18 cellular contexts compared by ENCODE assay signal in the genomic region with DNA sequence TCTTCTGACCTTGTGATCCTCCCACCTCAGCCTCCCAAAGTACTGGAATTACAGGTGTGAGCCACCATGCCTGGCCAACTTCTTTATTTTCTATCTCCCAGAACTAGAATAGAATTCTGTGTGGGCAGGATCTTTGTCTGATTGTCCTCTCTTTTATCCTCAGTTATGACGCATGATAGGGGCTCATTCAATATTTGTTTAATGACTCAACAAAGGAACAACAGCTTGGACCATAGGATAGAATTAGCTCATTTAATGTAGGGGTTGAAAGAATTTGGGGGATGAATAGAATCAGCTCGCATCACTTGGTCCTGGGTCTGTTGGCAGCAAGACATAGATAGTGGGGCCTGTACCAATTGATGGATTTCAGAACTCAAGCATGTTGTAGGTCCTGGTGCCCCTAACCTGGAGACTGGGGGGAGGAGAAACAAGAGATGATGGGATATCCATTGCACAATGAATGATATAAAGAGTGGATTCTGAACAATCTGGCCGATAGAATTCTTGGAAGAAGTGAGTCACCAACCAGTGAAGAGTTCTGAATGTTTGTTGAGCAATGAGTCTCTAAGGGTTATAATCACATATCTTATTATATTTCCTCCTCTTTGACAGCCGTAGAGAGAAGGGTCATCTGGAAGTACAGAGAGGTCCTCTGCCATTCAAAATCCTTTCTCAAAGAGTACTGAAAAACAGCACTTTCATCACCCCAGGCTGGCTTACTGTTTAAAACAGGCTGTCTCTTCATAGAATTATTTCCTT.
DNase-seq lines count a peak whose midpoint lies in the region; ATAC-seq and TF ChIP-seq lines count a peak whose summit lies in the region.
"Had no signal": no experiment of that assay in that cellular context is flagged by ENCODE, and none has a peak within 500 bp of the region (broad histone marks: within the 10 kb centered on the region; RNA-seq: fewer than 3 reads in every experiment).

No MANE protein-coding gene starts in this region.

- H4K20me1 ChIP-seq in neural progenitor cell (ENCODE audit: low read depth): no peaks in the 10 kb centered on the region

- peaks cover 46% of the 10 kb centered on the region for H3K9me3 Mint-ChIP-seq in neural progenitor cell
- peaks cover 9% of the 10 kb centered on the region for H3K9me3 Mint-ChIP-seq in activated T-helper 2 cell treated with anti-CD3 and anti-CD28 coated beads, Interferon-gamma antibody, Interleukin-2, Interleukin-4, amounts not matched to agents 10 μg/mL and 5 μg/mL and 100 μg/mL, durations not matched to agents 14 hours and 24 hours and 36 hours

- intact Hi-C loops in left ventricle myocardium superior (cut with micrococcal nuclease): no loop called here
- intact Hi-C loops in left cardiac atrium (cut with DNase I): no loop called here
- intact Hi-C loops in activated T-helper 2 cell treated with anti-CD3 and anti-CD28 coated beads, Interferon-gamma antibody, Interleukin-2, Interleukin-4, amounts not matched to agents 10 μg/mL and 5 μg/mL and 100 μg/mL, durations not matched to agents 14 hours and 24 hours and 36 hours (cut with micrococcal nuclease): no loop called here

- ATAC-seq in left ventricle myocardium superior (peak; percentile 24), left cardiac atrium (no peak), GM21619 (IDR thresholded peaks at IDR 0.05; ENCODE audit: unreplicated experiment) (no peak), GM19035 (IDR thresholded peaks at IDR 0.05; ENCODE audit: unreplicated experiment) (no peak)
- ATAC-seq: HepG2 had no signal

- no peaks in the 10 kb centered on the region for H3K79me2 ChIP-seq in neural progenitor cell (ENCODE audit: low read depth)

- peaks cover 8% of the 10 kb centered on the region for H3K27me3 Mint-ChIP-seq in neural progenitor cell (ENCODE audit: insufficient read depth, low read depth)
- H3K27me3 Mint-ChIP-seq in activated T-helper 2 cell treated with anti-CD3 and anti-CD28 coated beads, Interferon-gamma antibody, Interleukin-2, Interleukin-4, amounts not matched to agents 10 μg/mL and 5 μg/mL and 100 μg/mL, durations not matched to agents 14 hours and 24 hours and 36 hours (ENCODE audit: low read depth): no peaks in the 10 kb centered on the region
- H3K27me3 Mint-ChIP-seq: CD4-positive, alpha-beta T cell had no signal

- H3K9ac ChIP-seq in neural progenitor cell: no peak overlapping the region
- H3K9ac ChIP-seq: GM23248 had no signal

- H3K4me1 Mint-ChIP-seq in neural progenitor cell: peaks cover 10% of the 10 kb centered on the region
- no peaks in the 10 kb centered on the region for H3K4me1 Mint-ChIP-seq in activated T-helper 2 cell treated with anti-CD3 and anti-CD28 coated beads, Interferon-gamma antibody, Interleukin-2, Interleukin-4, amounts not matched to agents 10 μg/mL and 5 μg/mL and 100 μg/mL, durations not matched to agents 14 hours and 24 hours and 36 hours (ENCODE audit: low read depth)
- H3K4me1 Mint-ChIP-seq: IgD-negative memory B cell had no signal

- TF ChIP-seq CTCF in astrocyte of the spinal cord (IDR thresholded peaks at IDR 0.05; ENCODE audit: low read depth, low read length): no peak
- no peak for TF ChIP-seq CTCF in neural progenitor cell (IDR thresholded peaks at IDR 0.05)

- H3F3A ChIP-seq in neural progenitor cell (ENCODE audit: low read depth): no peaks in the 10 kb centered on the region

- no peak overlapping the region for H3K4me3 Mint-ChIP-seq in neural progenitor cell
- H3K4me3 Mint-ChIP-seq in activated T-helper 2 cell treated with anti-CD3 and anti-CD28 coated beads, Interferon-gamma antibody, Interleukin-2, Interleukin-4, amounts not matched to agents 10 μg/mL and 5 μg/mL and 100 μg/mL, durations not matched to agents 14 hours and 24 hours and 36 hours (ENCODE audit: low read depth): no peak overlapping the region
- H3K4me3 Mint-ChIP-seq: CD4-positive, alpha-beta T cell; IgD-negative memory B cell had no signal

- H3K9me3 ChIP-seq in neural progenitor cell (ENCODE audit: low read depth): no peaks in the 10 kb centered on the region
- H3K9me3 ChIP-seq: Caco-2 had no signal

- no peak overlapping the region for H3K27ac ChIP-seq in neural progenitor cell
- H3K27ac ChIP-seq: C4-2B, GM23248 had no signal

- H3K27ac Mint-ChIP-seq in neural progenitor cell: peak overlapping the region; percentile 70
- H3K27ac Mint-ChIP-seq in activated T-helper 2 cell treated with anti-CD3 and anti-CD28 coated beads, Interferon-gamma antibody, Interleukin-2, Interleukin-4, amounts not matched to agents 10 μg/mL and 5 μg/mL and 100 μg/mL, durations not matched to agents 14 hours and 24 hours and 36 hours: no peak overlapping the region
- H3K27ac Mint-ChIP-seq: CD4-positive, alpha-beta T cell; IgD-negative memory B cell had no signal

- no peak overlapping the region for H2AFZ ChIP-seq in neural progenitor cell (replicated peaks)
- H2AFZ ChIP-seq: GM23248 had no signal

- H3K4me1 ChIP-seq in neural progenitor cell: no peaks in the 10 kb centered on the region
- H3K4me1 ChIP-seq: Caco-2 had no signal

- peaks cover 35% of the 10 kb centered on the region for H3K27me3 ChIP-seq in neural progenitor cell

- DNase-seq in left ventricle myocardium superior: no peak
- no peak for DNase-seq in left cardiac atrium
- peak; percentile 9 for DNase-seq in astrocyte of the spinal cord (ENCODE audit: low read depth, low spot score)
- DNase-seq in neural progenitor cell (ENCODE audit: low spot score): no peak
- no peak for DNase-seq in activated T-helper 2 cell treated with anti-CD3 and anti-CD28 coated beads, Interferon-gamma antibody, Interleukin-2, Interleukin-4, amounts not matched to agents 10 μg/mL and 5 μg/mL and 100 μg/mL, durations not matched to agents 14 hours and 24 hours and 36 hours (ENCODE audit: low spot score)
- no peak for DNase-seq in NCI-H1694 treated with DMSO at 0.1 percent for 48 hours (lab: John Stamatoyannopoulos, UW)
- DNase-seq: 8988T; AML-193; Caco-2; CD4-positive, alpha-beta T cell; GM23248; HCEC 1CT; KBM-7 had no signal

- peaks cover 13% of the 10 kb centered on the region for H3K36me3 Mint-ChIP-seq in neural progenitor cell
- H3K36me3 Mint-ChIP-seq in activated T-helper 2 cell treated with anti-CD3 and anti-CD28 coated beads, Interferon-gamma antibody, Interleukin-2, Interleukin-4, amounts not matched to agents 10 μg/mL and 5 μg/mL and 100 μg/mL, durations not matched to agents 14 hours and 24 hours and 36 hours (ENCODE audit: low read depth): no peaks in the 10 kb centered on the region
- H3K36me3 Mint-ChIP-seq: IgD-negative memory B cell had no signal

- H3K4me2 ChIP-seq in neural progenitor cell: no peak overlapping the region

- no peak overlapping the region for H3K4me3 ChIP-seq in astrocyte of the spinal cord (ENCODE audit: low read depth, low read length)
- H3K4me3 ChIP-seq in neural progenitor cell: no peak overlapping the region
- H3K4me3 ChIP-seq: GM23248 had no signal

- in situ Hi-C loops in astrocyte of the spinal cord (cut with HindIII; ENCODE audit: low sequenced_read_pairs): no loop called here

- H3K36me3 ChIP-seq in neural progenitor cell: no peaks in the 10 kb centered on the region
